12 cellular contexts compared by ENCODE assay signal in the genomic region with DNA sequence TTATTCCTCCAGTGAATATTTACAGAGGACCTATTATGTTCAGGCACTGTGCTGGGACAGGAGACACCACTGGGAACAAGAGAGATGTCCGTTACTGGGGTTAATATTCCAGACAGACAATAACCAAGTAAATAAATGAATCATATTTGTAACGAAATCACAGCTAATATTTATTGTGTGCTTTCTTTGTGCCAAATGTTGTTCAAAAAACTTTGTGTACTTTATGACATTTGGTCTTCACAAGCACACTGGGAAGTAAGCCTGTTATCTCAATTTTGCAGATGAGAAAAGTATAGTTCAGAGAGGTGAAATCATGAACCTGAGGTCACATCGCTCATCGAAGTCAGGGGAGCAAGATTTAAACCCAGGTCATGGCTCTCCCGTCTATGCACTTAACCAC. TPM values are rescaled to one million over a fixed set of nuclear protein-coding genes. Genes with fewer than 3 reads are reported as not detected.
DNase-seq lines count a peak whose midpoint lies in the region; ATAC-seq, FAIRE-seq and TF ChIP-seq lines count a peak whose summit lies in the region.
"Had no signal": no experiment of that assay in that cellular context is flagged by ENCODE, and none has a peak within 500 bp of the region (broad histone marks: within the 10 kb centered on the region; RNA-seq: fewer than 3 reads in every experiment).

No MANE protein-coding gene starts in this region.

- H4K20me1 ChIP-seq in GM23338 (replicated peaks; ENCODE audit: insufficient read depth) = no peaks in the 10 kb centered on the region
- H4K20me1 ChIP-seq in PC-3 (ENCODE audit: low read length) = no peaks in the 10 kb centered on the region

- POLR2A ChIA-PET in PC-3 (lab: Charles Lee; ENCODE audit: unreplicated experiment) = no interaction called here

- H3K4me3 ChIP-seq in GM23338 (no peak overlapping the region), PC-3 (ENCODE audit: low read length) (no peak overlapping the region), psoas muscle (no peak overlapping the region)

- H3K9ac ChIP-seq in PC-3 (ENCODE audit: low read length) = no peak overlapping the region

- H3K4me2 ChIP-seq in GM23338 = no peak overlapping the region
- peak overlapping the region; percentile 20 for H3K4me2 ChIP-seq in PC-3 (ENCODE audit: low read length)

- ATAC-seq in GM23338 = no peak
- peak; percentile 76 for ATAC-seq in PC-3
- ATAC-seq in psoas muscle = peak in 2 of 4 donors; percentile 11 to 23

- TF ChIP-seq CTCF in GM23338 (conservative IDR thresholded peaks at IDR 0.05; ENCODE audit: low read depth in 2 of 2) = no peak
- TF ChIP-seq CTCF in PC-3 (conservative IDR thresholded peaks at IDR 0.05; ENCODE audit: low read depth, low read length) = no peak
- no peak for TF ChIP-seq CTCF in psoas muscle (IDR thresholded peaks at IDR 0.05)
- TF ChIP-seq CTCF in endothelial cell (IDR thresholded peaks at IDR 0.05; ENCODE audit: unreplicated experiment) = no peak

- H3K9me2 ChIP-seq in GM23338 (ENCODE audit: insufficient read depth) (no peaks in the 10 kb centered on the region), PC-3 (replicated peaks; ENCODE audit: low read length) (no peaks in the 10 kb centered on the region)

- H2AFZ ChIP-seq in GM23338 = 0 out of 2 replicates have a peak overlapping the region, but pooled peaks have one; percentile 80
- H2AFZ ChIP-seq in PC-3 (ENCODE audit: low read length) = no peak overlapping the region

- H3K9me3 ChIP-seq in PC-3 (ENCODE audit: low read length) = no peaks in the 10 kb centered on the region
- no peaks in the 10 kb centered on the region for H3K9me3 ChIP-seq in psoas muscle

- no peak overlapping the region for H3K27ac Mint-ChIP-seq in GM23338
- H3K27ac Mint-ChIP-seq in endothelial cell (ENCODE audit: unreplicated experiment) = no peak overlapping the region
- H3K27ac Mint-ChIP-seq: CD4-positive, CD25-positive, alpha-beta regulatory T cell had no signal

- H3K27me3 ChIP-seq in GM23338 (ENCODE audit: insufficient read depth) (no peaks in the 10 kb centered on the region), PC-3 (ENCODE audit: low read length) (no peaks in the 10 kb centered on the region), psoas muscle (ENCODE audit: insufficient read depth in 3 of 3, low read length in 2 of 3) (peaks cover 0 to 2% (median 0%) of the 10 kb centered on the region in 3 donors)

- no peaks in the 10 kb centered on the region for H3K36me3 ChIP-seq in GM23338 (ENCODE audit: insufficient read depth)
- no peaks in the 10 kb centered on the region for H3K36me3 ChIP-seq in PC-3 (ENCODE audit: low read depth, low read length)
- no peaks in the 10 kb centered on the region for H3K36me3 ChIP-seq in psoas muscle (ENCODE audit: insufficient read depth in 1 of 2, low read depth in 1 of 2)

- CTCF ChIA-PET in PC-3 (lab: Charles Lee) = no interaction called here

- H3K79me2 ChIP-seq in GM23338 (replicated peaks; ENCODE audit: insufficient read depth) (no peaks in the 10 kb centered on the region), PC-3 (ENCODE audit: low read length) (no peaks in the 10 kb centered on the region)

- H3K27ac ChIP-seq in GM23338 (ENCODE audit: low read depth) = no peak overlapping the region
- H3K27ac ChIP-seq in PC-3 (ENCODE audit: low read length) = no peak overlapping the region
- H3K27ac ChIP-seq in psoas muscle = peak overlapping the region; percentile 64

- BruUV-seq in PC-3 (replicated peaks; lab: Mats Ljungman, UMichigan) = no TSS peak

- H3K4me1 ChIP-seq in GM23338 (ENCODE audit: insufficient read depth) (no peaks in the 10 kb centered on the region), PC-3 (ENCODE audit: insufficient read depth, low read length) (peaks cover 15% of the 10 kb centered on the region), psoas muscle (no peaks in the 10 kb centered on the region)

- DNase-seq in GM23338 (ENCODE audit: low spot score) (no peak), PC-3 (peak; percentile 44), psoas muscle (no peak), hippocampal formation (lab: John Stamatoyannopoulos, UW) (no peak), urothelium cell line (ENCODE audit: low spot score) (no peak), endothelial cell (ENCODE audit: low spot score) (no peak), SHP77 (lab: John Stamatoyannopoulos, UW) (no peak)
- DNase-seq: CD4-positive, CD25-positive, alpha-beta regulatory T cell; DMS 273 treated with DMSO at 0.1 percent for 48 hours; GOT3; H9 had no signal

- H3K27me3 Mint-ChIP-seq in GM23338 (ENCODE audit: insufficient read depth, low read depth, poor library complexity) (no peaks in the 10 kb centered on the region), endothelial cell (ENCODE audit: unreplicated experiment) (peaks cover 2% of the 10 kb centered on the region)

- intact Hi-C loops in PC-3 (cut with micrococcal nuclease) = no loop called here
- intact Hi-C loops in psoas muscle (cut with DNase I) = no loop called here

- FAIRE-seq in urothelium cell line (lab: Jason Lieb, UNC) = no peak
- FAIRE-seq: GM18507 had no signal

- H3K4me1 Mint-ChIP-seq in GM23338 = no peaks in the 10 kb centered on the region
- no peaks in the 10 kb centered on the region for H3K4me1 Mint-ChIP-seq in endothelial cell (ENCODE audit: unreplicated experiment)
- H3K4me1 Mint-ChIP-seq: H9 had no signal

- H3K36me3 Mint-ChIP-seq in GM23338 (ENCODE audit: low read depth) = no peaks in the 10 kb centered on the region
- no peaks in the 10 kb centered on the region for H3K36me3 Mint-ChIP-seq in endothelial cell (ENCODE audit: low read depth, unreplicated experiment)
- H3K36me3 Mint-ChIP-seq: CD4-positive, CD25-positive, alpha-beta regulatory T cell had no signal

- H3K9me3 Mint-ChIP-seq in GM23338 = no peaks in the 10 kb centered on the region; the same call in 2 of the 3 replicates
- no peaks in the 10 kb centered on the region for H3K9me3 Mint-ChIP-seq in endothelial cell (ENCODE audit: unreplicated experiment)
- H3K9me3 Mint-ChIP-seq: H9 had no signal

- no peak overlapping the region for H3K4me3 Mint-ChIP-seq in GM23338
- H3K4me3 Mint-ChIP-seq in endothelial cell (ENCODE audit: unreplicated experiment) = no peak overlapping the region
- H3K4me3 Mint-ChIP-seq: CD4-positive, CD25-positive, alpha-beta regulatory T cell; H9 had no signal

- no peaks in the 10 kb centered on the region for H3F3A ChIP-seq in GM23338 (replicated peaks; ENCODE audit: low read depth)
- H3F3A ChIP-seq in PC-3 (ENCODE audit: low read length, unreplicated experiment) = no peaks in the 10 kb centered on the region

- 58 to 73% (median 59%) methylated on average over 5 of the region's 5 CpGs for WGBS in psoas muscle, 3 donors

TF ChIP-seq in GM23338, 12 proteins besides CTCF, POLR2A, EP300 and RAD21 (continues in another document):
- TF ChIP-seq, protein P1, sequence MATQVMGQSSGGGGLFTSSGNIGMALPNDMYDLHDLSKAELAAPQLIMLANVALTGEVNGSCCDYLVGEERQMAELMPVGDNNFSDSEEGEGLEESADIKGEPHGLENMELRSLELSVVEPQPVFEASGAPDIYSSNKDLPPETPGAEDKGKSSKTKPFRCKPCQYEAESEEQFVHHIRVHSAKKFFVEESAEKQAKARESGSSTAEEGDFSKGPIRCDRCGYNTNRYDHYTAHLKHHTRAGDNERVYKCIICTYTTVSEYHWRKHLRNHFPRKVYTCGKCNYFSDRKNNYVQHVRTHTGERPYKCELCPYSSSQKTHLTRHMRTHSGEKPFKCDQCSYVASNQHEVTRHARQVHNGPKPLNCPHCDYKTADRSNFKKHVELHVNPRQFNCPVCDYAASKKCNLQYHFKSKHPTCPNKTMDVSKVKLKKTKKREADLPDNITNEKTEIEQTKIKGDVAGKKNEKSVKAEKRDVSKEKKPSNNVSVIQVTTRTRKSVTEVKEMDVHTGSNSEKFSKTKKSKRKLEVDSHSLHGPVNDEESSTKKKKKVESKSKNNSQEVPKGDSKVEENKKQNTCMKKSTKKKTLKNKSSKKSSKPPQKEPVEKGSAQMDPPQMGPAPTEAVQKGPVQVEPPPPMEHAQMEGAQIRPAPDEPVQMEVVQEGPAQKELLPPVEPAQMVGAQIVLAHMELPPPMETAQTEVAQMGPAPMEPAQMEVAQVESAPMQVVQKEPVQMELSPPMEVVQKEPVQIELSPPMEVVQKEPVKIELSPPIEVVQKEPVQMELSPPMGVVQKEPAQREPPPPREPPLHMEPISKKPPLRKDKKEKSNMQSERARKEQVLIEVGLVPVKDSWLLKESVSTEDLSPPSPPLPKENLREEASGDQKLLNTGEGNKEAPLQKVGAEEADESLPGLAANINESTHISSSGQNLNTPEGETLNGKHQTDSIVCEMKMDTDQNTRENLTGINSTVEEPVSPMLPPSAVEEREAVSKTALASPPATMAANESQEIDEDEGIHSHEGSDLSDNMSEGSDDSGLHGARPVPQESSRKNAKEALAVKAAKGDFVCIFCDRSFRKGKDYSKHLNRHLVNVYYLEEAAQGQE (IDR thresholded peaks at IDR 0.05; ENCODE audit: unreplicated experiment) = no peak
- TF ChIP-seq ZNF331 (CRISPR knock-in tag; IDR thresholded peaks at IDR 0.05; ENCODE audit: low read depth) = no peak
- TF ChIP-seq POLR2AphosphoS5 (IDR thresholded peaks at IDR 0.05; ENCODE audit: low read depth) = no peak
- TF ChIP-seq, protein P2, sequence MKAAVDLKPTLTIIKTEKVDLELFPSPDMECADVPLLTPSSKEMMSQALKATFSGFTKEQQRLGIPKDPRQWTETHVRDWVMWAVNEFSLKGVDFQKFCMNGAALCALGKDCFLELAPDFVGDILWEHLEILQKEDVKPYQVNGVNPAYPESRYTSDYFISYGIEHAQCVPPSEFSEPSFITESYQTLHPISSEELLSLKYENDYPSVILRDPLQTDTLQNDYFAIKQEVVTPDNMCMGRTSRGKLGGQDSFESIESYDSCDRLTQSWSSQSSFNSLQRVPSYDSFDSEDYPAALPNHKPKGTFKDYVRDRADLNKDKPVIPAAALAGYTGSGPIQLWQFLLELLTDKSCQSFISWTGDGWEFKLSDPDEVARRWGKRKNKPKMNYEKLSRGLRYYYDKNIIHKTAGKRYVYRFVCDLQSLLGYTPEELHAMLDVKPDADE (IDR thresholded peaks at IDR 0.05) = no peak
- TF ChIP-seq EZH2phosphoT487 (IDR thresholded peaks at IDR 0.05; ENCODE audit: unreplicated experiment) = no peak
- no peak for TF ChIP-seq EZH2 (IDR thresholded peaks at IDR 0.05; ENCODE audit: low read depth, unreplicated experiment)
- TF ChIP-seq CREB1 (CRISPR knock-in tag; IDR thresholded peaks at IDR 0.05; ENCODE audit: low read depth) = no peak
- no peak for TF ChIP-seq NANOG (IDR thresholded peaks at IDR 0.05; ENCODE audit: borderline replicate concordance)

RNA-seq across cellular contexts. Expression of a gene that starts 36.5 kb away (rescaled TPM):
- total RNA-seq in GM23338 (2014; rRNA removed; shearing (Covaris generic)) = 7.8 and 10.3 TPM in 2 replicates
- 2.4 and 2.6 TPM in 2 replicates for polyA plus RNA-seq in GM23338 (2016; fragmentation: Nextera tagmentation; extraction: Ambion mirVana)
- total RNA-seq in PC-3 (2014; rRNA removed) = 18.9 and 22.1 TPM in 2 replicates
- 1 to 10 TPM; 5.3 to 8.3 (median 6.9) TPM for total RNA-seq in psoas muscle
- polyA plus RNA-seq in psoas muscle = 1 to 10 TPM; 2.5 to 4.0 (median 3.5) TPM
- total RNA-seq in endothelial cell (ENCODE audit: unreplicated experiment) = 248 TPM

RNA-seq across cellular contexts. Expression of a gene that starts 57.3 kb away (rescaled TPM):
- 25.5 and 26.3 TPM in 2 replicates for total RNA-seq in GM23338 (2014; rRNA removed; shearing (Covaris generic))
- polyA plus RNA-seq in GM23338 (2016; fragmentation: Nextera tagmentation; extraction: Ambion mirVana) (7.2 and 7.5 TPM in 2 replicates), psoas muscle (10 to 100 TPM in 2 of 3 donors, 1 to 10 TPM in 1; 7.8 to 23.7 (median 12.5) TPM)
- total RNA-seq in PC-3 (2014; rRNA removed) (33.5 and 35.9 TPM in 2 replicates), psoas muscle (10 to 100 TPM; 21.3 to 36.1 (median 23.4) TPM), endothelial cell (ENCODE audit: unreplicated experiment) (20.3 TPM)

Comparison
In these comparisons a context has a peak if more than half of its experiments do, and no peak if none do; other contexts are left out.
1. RNA of a gene that starts 36.5 kb away (total RNA-seq): 248 TPM in endothelial cell (single experiment); 18.9 to 22.1 TPM in PC-3, 7.8 to 10.3 TPM in GM23338 and 5.3 to 8.3 TPM in psoas muscle; every median in the first group is over 10 times any median in the second.